In the genomic region with DNA sequence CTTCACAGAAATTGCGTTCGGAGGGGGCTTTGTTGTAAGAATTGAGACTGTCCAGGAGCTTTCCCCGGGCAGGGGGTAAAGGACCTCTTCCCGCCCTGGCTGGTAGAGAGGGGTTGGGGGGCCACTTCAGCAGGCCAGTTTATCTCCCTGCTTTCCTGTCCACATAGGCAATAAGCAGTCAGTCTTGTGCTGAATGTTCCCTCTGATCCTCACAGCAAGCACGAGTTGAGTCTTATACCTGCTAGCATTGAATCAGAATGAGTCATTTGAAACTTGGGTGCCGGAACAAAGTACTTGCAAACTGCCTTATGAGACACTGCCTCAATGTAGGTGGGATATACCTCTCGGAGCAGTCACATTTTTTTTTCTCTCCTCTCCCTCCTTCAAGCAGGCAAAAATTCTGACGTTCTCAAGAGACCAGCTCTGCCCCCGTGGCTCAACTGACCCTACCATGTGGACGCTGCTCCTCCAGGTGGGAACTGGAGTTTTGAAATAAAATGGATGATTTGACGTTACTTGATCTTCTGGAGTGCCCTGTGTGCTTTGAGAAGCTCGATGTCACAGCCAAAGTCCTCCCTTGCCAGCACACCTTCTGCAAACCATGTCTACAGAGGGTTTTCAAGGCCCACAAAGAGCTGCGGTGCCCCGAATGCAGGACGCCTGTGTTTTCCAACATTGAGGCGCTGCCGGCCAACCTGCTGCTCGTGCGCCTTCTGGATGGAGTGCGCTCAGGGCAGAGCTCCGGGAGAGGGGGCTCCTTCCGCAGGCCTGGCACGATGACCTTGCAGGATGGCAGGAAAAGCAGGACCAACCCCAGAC, we compare ENCODE assay signal across 9 cellular contexts. TPM values are rescaled to one million over a fixed set of nuclear protein-coding genes. Genes with fewer than 3 reads are reported as not detected.
DNase-seq lines count a peak whose midpoint lies in the region; ATAC-seq lines count a peak whose summit lies in the region.
"Had no signal": no experiment of that assay in that cellular context is flagged by ENCODE, and none has a peak within 500 bp of the region (broad histone marks: within the 10 kb centered on the region; RNA-seq: fewer than 3 reads in every experiment).

No MANE protein-coding gene starts in this region.

- intact Hi-C loops in activated CD4-positive, alpha-beta T cell treated with anti-CD3 and anti-CD28 coated beads for 36 hours (cut with DNase I, micrococcal nuclease), result loop anchor here (1.0 to 5.0 kb wide), 3 partner anchors 9 to 265 kb away; a partner anchor contains a TSS

- peak overlapping the region; percentile 17 for H3K27ac Mint-ChIP-seq in activated CD4-positive, alpha-beta T cell treated with anti-CD3 and anti-CD28 coated beads for 36 hours
- H3K27ac Mint-ChIP-seq: IgD-negative memory B cell had no signal

- H3K9me3 Mint-ChIP-seq in activated CD4-positive, alpha-beta T cell treated with anti-CD3 and anti-CD28 coated beads for 36 hours (ENCODE audit: low read depth), result no peaks in the 10 kb centered on the region
- H3K9me3 Mint-ChIP-seq: IgD-negative memory B cell had no signal

- no peaks in the 10 kb centered on the region for H3K36me3 ChIP-seq in NT2/D1 (ENCODE audit: insufficient read depth, insufficient read length, low read length)

- peaks cover 3% of the 10 kb centered on the region for H3K4me1 ChIP-seq in NT2/D1 (ENCODE audit: insufficient read depth, insufficient read length)

- peaks cover 69% of the 10 kb centered on the region for H3K27me3 Mint-ChIP-seq in activated CD4-positive, alpha-beta T cell treated with anti-CD3 and anti-CD28 coated beads for 36 hours

- H3K4me1 Mint-ChIP-seq in activated CD4-positive, alpha-beta T cell treated with anti-CD3 and anti-CD28 coated beads for 36 hours, result peaks cover 46% of the 10 kb centered on the region

- H3K4me3 ChIP-seq in NT2/D1 (ENCODE audit: insufficient read length, low read depth), result no peak overlapping the region

- peak; percentile 69 for ATAC-seq in activated CD4-positive, alpha-beta T cell treated with anti-CD3 and anti-CD28 coated beads for 36 hours
- no peak for ATAC-seq in GM19455 (IDR thresholded peaks at IDR 0.05; ENCODE audit: unreplicated experiment)

- no peaks in the 10 kb centered on the region for H3K36me3 Mint-ChIP-seq in activated CD4-positive, alpha-beta T cell treated with anti-CD3 and anti-CD28 coated beads for 36 hours (ENCODE audit: low read depth)
- H3K36me3 Mint-ChIP-seq: IgD-negative memory B cell had no signal

- DNase-seq in activated CD4-positive, alpha-beta T cell treated with anti-CD3 and anti-CD28 coated beads for 36 hours, result peak; percentile 54
- no peak for DNase-seq in activated CD4-positive, alpha-beta T cell treated with anti-CD3 and anti-CD28 coated beads, Interleukin-2, amount 50 U/mL, for 4 hours
- no peak for DNase-seq in NT2/D1 (ENCODE audit: low read depth, low spot score)
- DNase-seq in glomerular visceral epithelial cell (ENCODE audit: extremely low spot score), result peak; percentile 80
- peak; percentile 30 for DNase-seq in stimulated activated CD8-positive, alpha-beta memory T cell treated with anti-CD3 and anti-CD28 coated beads, Interleukin-4, amount 100 ng/mL, for 48 hours
- no peak for DNase-seq in AG08396 (ENCODE audit: low spot score)
- no peak for DNase-seq in NCI-H187 treated with DMSO at 0.1 percent for 48 hours (lab: John Stamatoyannopoulos, UW)

- H3K9me3 ChIP-seq in NT2/D1 (ENCODE audit: insufficient read depth, low read length), result no peaks in the 10 kb centered on the region

- H3K4me3 Mint-ChIP-seq in activated CD4-positive, alpha-beta T cell treated with anti-CD3 and anti-CD28 coated beads for 36 hours, result no peak overlapping the region
- H3K4me3 Mint-ChIP-seq: IgD-negative memory B cell had no signal

- POLR2A ChIA-PET in activated CD4-positive, alpha-beta T cell treated with anti-CD3 and anti-CD28 coated beads for 36 hours (lab: Charles Lee), result no interaction called here

- H3K9ac ChIP-seq in NT2/D1 (ENCODE audit: insufficient read length, low read depth), result peak overlapping the region; percentile 79

- CTCF ChIA-PET in activated CD4-positive, alpha-beta T cell treated with anti-CD3 and anti-CD28 coated beads for 36 hours (lab: Charles Lee), result interaction anchor here (0.6 to 1.2 kb wide), 2 partner anchors 19 to 193 kb away, joined by 3 read pairs; no protein-coding TSS in a partner anchor

- H3K27me3 ChIP-seq in NT2/D1 (ENCODE audit: insufficient read depth, insufficient read length), result no peaks in the 10 kb centered on the region

RNA-seq across cellular contexts. Expression of a gene that starts 1.3 kb away (rescaled TPM):
- total RNA-seq in activated CD4-positive, alpha-beta T cell treated with anti-CD3 and anti-CD28 coated beads for 36 hours, result under 1 TPM; 0.43 to 0.63 TPM

Comparison
In these comparisons a context has a peak if more than half of its experiments do, and no peak if none do; other contexts are left out.
1. DNase-seq: peak in activated CD4-positive, alpha-beta T cell treated with anti-CD3 and anti-CD28 coated beads for 36 hours (single experiment), glomerular visceral epithelial cell (single experiment) and stimulated activated CD8-positive, alpha-beta memory T cell treated with anti-CD3 and anti-CD28 coated beads, Interleukin-4, amount 100 ng/mL, for 48 hours (single experiment); none in activated CD4-positive, alpha-beta T cell treated with anti-CD3 and anti-CD28 coated beads, Interleukin-2, amount 50 U/mL, for 4 hours (0 of 2), NT2/D1 (single experiment), AG08396 (single experiment) and NCI-H187 treated with DMSO at 0.1 percent for 48 hours (single experiment).